ENCODE assay signal across 33 cellular contexts in the genomic region with DNA sequence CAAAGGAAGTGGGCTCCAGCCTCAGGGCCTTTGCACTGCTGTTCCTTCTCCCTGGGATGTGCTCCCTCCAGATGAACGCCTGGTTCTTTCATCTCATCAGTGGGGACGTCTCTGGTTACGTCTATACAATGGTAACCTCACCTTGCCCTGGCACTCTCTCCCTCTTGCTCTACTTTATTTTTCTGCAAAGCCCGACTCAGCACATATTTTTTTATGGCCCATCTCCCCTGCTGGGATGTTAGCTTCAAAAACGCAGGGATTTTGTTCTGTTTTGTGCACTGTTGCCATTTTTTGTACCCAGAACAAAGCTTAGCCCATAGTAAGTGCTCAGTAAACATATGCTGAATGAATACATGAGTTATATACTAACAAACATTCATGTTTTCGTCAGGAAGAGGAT. TPM values are rescaled to one million over a fixed set of nuclear protein-coding genes. Genes with fewer than 3 reads are reported as not detected.
"Had no signal": no experiment of that assay in that cellular context is flagged by ENCODE, and none has a peak within 500 bp of the region (broad histone marks: within the 10 kb centered on the region; RNA-seq: fewer than 3 reads in every experiment).

No MANE protein-coding gene starts in this region.

- H3K9me3 Mint-ChIP-seq: activated B cell treated with CpG ODN at 0.5 μM for 24 hours; activated naive CD4-positive, alpha-beta T cell treated with anti-CD3 and anti-CD28 coated beads, Interleukin-2, amount 10 ng/mL, durations not matched to agents 7 days and 5 days; activated naive CD4-positive, alpha-beta T cell treated with anti-CD3 and anti-CD28 coated beads, Interleukin-2, amount 50 U/mL, for 72 hours; activated naive CD8-positive, alpha-beta T cell treated with anti-CD3 and anti-CD28 coated beads, Interleukin-2, amount 10 ng/mL, durations not matched to agents 7 days and 5 days; activated T-helper 1 cell treated with anti-CD3 and anti-CD28 coated beads, Interleukin-12 subunit alpha, Interleukin-12 subunit beta, Interleukin-2, Interleukin-4 antibody, amounts not matched to agents 30 ng/mL and 10 ng/mL and 1 ng/mL, durations not matched to agents 14 hours and 24 hours and 36 hours; brain; endodermal cell; T-helper 2 cell treated with Interferon-gamma antibody and Interleukin-4, amounts not matched to agents 5 μg/mL and 100 μg/mL, for 36 hours had no signal

- H3K36me3 ChIP-seq: breast epithelium, cardiac muscle cell, colonic mucosa, WERI-Rb-1 had no signal

- H3K4me1 ChIP-seq: ascending aorta, breast epithelium, colonic mucosa had no signal

- H3K36me3 Mint-ChIP-seq: activated naive CD4-positive, alpha-beta T cell treated with anti-CD3 and anti-CD28 coated beads, Interleukin-2, amount 10 ng/mL, durations not matched to agents 7 days and 5 days; activated naive CD4-positive, alpha-beta T cell treated with anti-CD3 and anti-CD28 coated beads, Interleukin-2, amount 50 U/mL, for 72 hours; activated naive CD8-positive, alpha-beta T cell treated with anti-CD3 and anti-CD28 coated beads, Interleukin-2, amount 10 ng/mL, durations not matched to agents 7 days and 5 days; brain had no signal

- H3K27ac ChIP-seq: ascending aorta, breast epithelium, cardiac muscle cell, colonic mucosa, dorsolateral prefrontal cortex, WERI-Rb-1 had no signal

- H3K9me3 ChIP-seq: ascending aorta, breast epithelium, colonic mucosa had no signal

- H3K4me3 ChIP-seq: ascending aorta, breast epithelium, cardiac muscle cell, colonic mucosa, dorsolateral prefrontal cortex had no signal

- H3K4me1 Mint-ChIP-seq: activated B cell treated with CpG ODN at 0.5 μM for 24 hours, brain, T-helper 17 cell had no signal

- H3K27ac Mint-ChIP-seq: activated B cell treated with CpG ODN at 0.5 μM for 24 hours; activated CD8-positive, alpha-beta memory T cell treated with anti-CD3 and anti-CD28 coated beads, Interleukin-2, amount 10 ng/mL, durations not matched to agents 7 days and 5 days; activated CD8-positive, alpha-beta T cell treated with anti-CD3 and anti-CD28 coated beads, Interleukin-2, amount 10 ng/mL, durations not matched to agents 7 days and 5 days; activated naive CD4-positive, alpha-beta T cell treated with anti-CD3 and anti-CD28 coated beads, Interleukin-2, amount 10 ng/mL, durations not matched to agents 7 days and 5 days; activated naive CD8-positive, alpha-beta T cell treated with anti-CD3 and anti-CD28 coated beads, Interleukin-2, amount 10 ng/mL, durations not matched to agents 7 days and 5 days; activated T-helper 1 cell treated with anti-CD3 and anti-CD28 coated beads, Interleukin-12 subunit alpha, Interleukin-12 subunit beta, Interleukin-2, Interleukin-4 antibody, amounts not matched to agents 30 ng/mL and 10 ng/mL and 1 ng/mL, durations not matched to agents 14 hours and 24 hours and 36 hours; brain; endodermal cell; T-helper 17 cell; T-helper 2 cell treated with Interferon-gamma antibody and Interleukin-4, amounts not matched to agents 5 μg/mL and 100 μg/mL, for 36 hours had no signal

- H3K27me3 ChIP-seq: ascending aorta, breast epithelium, cardiac muscle cell, colonic mucosa, dorsolateral prefrontal cortex had no signal

- FAIRE-seq: frontal cortex had no signal

- DNase-seq: activated B cell treated with CpG ODN at 0.5 μM for 24 hours; activated CD4-positive, alpha-beta T cell treated with anti-CD3 and anti-CD28 coated beads for 48 hours; activated CD4-positive, alpha-beta T cell treated with anti-CD3 and anti-CD28 coated beads, Interleukin-2, amount 50 U/mL, for 1 hour; activated CD4-positive, alpha-beta T cell treated with anti-CD3 and anti-CD28 coated beads, Interleukin-2, amount 50 U/mL, for 48 hours; activated CD8-positive, alpha-beta memory T cell treated with anti-CD3 and anti-CD28 coated beads, Interleukin-2, amount 10 ng/mL, durations not matched to agents 7 days and 5 days; activated CD8-positive, alpha-beta memory T cell treated with anti-CD3 and anti-CD28 coated beads, Interleukin-2, amount 50 U/mL, for 4 hours; activated CD8-positive, alpha-beta T cell treated with anti-CD3 and anti-CD28 coated beads, Interleukin-2, amount 10 ng/mL, durations not matched to agents 7 days and 5 days; activated gamma-delta T cell; activated naive CD4-positive, alpha-beta T cell; activated naive CD4-positive, alpha-beta T cell treated with anti-CD3 and anti-CD28 coated beads, Interleukin-2, amount 10 ng/mL, durations not matched to agents 7 days and 5 days; activated naive CD8-positive, alpha-beta T cell treated with anti-CD3 and anti-CD28 coated beads, Interleukin-2, amount 10 ng/mL, durations not matched to agents 7 days and 5 days; activated T-cell treated with anti-CD3 and anti-CD28 coated beads, Interleukin-2, amount 50 U/mL, for 1 hour; activated T-cell treated with anti-CD3 and anti-CD28 coated beads, Interleukin-2, amount 50 U/mL, for 48 hours; central memory CD4-positive, alpha-beta T cell; cerebellar nuclear complex; colonic mucosa; dorsolateral prefrontal cortex; effector memory CD4-positive, alpha-beta T cell; foreskin fibroblast; head of caudate nucleus; T-helper 1 cell; T-helper 17 cell; T1000; WERI-Rb-1 had no signal

- H3K4me3 Mint-ChIP-seq: activated B cell treated with CpG ODN at 0.5 μM for 24 hours; activated CD8-positive, alpha-beta memory T cell treated with anti-CD3 and anti-CD28 coated beads, Interleukin-2, amount 10 ng/mL, durations not matched to agents 7 days and 5 days; activated CD8-positive, alpha-beta T cell treated with anti-CD3 and anti-CD28 coated beads, Interleukin-2, amount 10 ng/mL, durations not matched to agents 7 days and 5 days; activated naive CD4-positive, alpha-beta T cell treated with anti-CD3 and anti-CD28 coated beads, Interleukin-2, amount 10 ng/mL, durations not matched to agents 7 days and 5 days; activated naive CD8-positive, alpha-beta T cell treated with anti-CD3 and anti-CD28 coated beads, Interleukin-2, amount 10 ng/mL, durations not matched to agents 7 days and 5 days; activated T-helper 1 cell treated with anti-CD3 and anti-CD28 coated beads, Interleukin-12 subunit alpha, Interleukin-12 subunit beta, Interleukin-2, Interleukin-4 antibody, amounts not matched to agents 30 ng/mL and 10 ng/mL and 1 ng/mL, durations not matched to agents 14 hours and 24 hours and 36 hours; brain; endodermal cell; T-helper 17 cell; T-helper 2 cell treated with Interferon-gamma antibody and Interleukin-4, amounts not matched to agents 5 μg/mL and 100 μg/mL, for 36 hours had no signal

- H3K27me3 Mint-ChIP-seq: brain had no signal

RNA-seq across cellular contexts. Expression of a gene that starts 37.5 kb away (rescaled TPM):
- total RNA-seq: activated naive CD8-positive, alpha-beta T cell treated with anti-CD3 and anti-CD28 coated beads, Interleukin-2, amount 10 ng/mL, durations not matched to agents 7 days and 5 days; T-helper 17 cell had no signal
